In genomic region chr22:45180280-45180679, GRCh38 we compare ENCODE assay signal across 18 cellular contexts. TPM values are rescaled to one million over a fixed set of nuclear protein-coding genes. Genes with fewer than 3 reads are reported as not detected.
DNase-seq lines count a peak whose midpoint lies in the region; ATAC-seq and TF ChIP-seq lines count a peak whose summit lies in the region.
"Had no signal": no experiment of that assay in that cellular context is flagged by ENCODE, and none has a peak within 500 bp of the region (broad histone marks: within the 10 kb centered on the region; RNA-seq: fewer than 3 reads in every experiment).

No MANE protein-coding gene starts in this region.

- no peak for TF ChIP-seq RAD21 in Ishikawa (IDR thresholded peaks at IDR 0.05; ENCODE audit: low read depth)

- H3K36me3 Mint-ChIP-seq in CD4-positive, alpha-beta T cell (ENCODE audit: low read depth), result peaks cover 96% of the 10 kb centered on the region
- peaks cover 4% of the 10 kb centered on the region for H3K36me3 Mint-ChIP-seq in activated naive CD8-positive, alpha-beta T cell
- peaks cover 0 to 97% (median 14%) of the 10 kb centered on the region in 3 donors for H3K36me3 Mint-ChIP-seq in naive thymus-derived CD8-positive, alpha-beta T cell

- POLR2A ChIA-PET in CD4-positive, alpha-beta T cell (lab: Charles Lee), result no interaction called here
- POLR2A ChIA-PET in naive thymus-derived CD8-positive, alpha-beta T cell (lab: Charles Lee), result no interaction called here

- H3K9me3 Mint-ChIP-seq in CD4-positive, alpha-beta T cell, result no peaks in the 10 kb centered on the region
- H3K9me3 Mint-ChIP-seq in activated naive CD8-positive, alpha-beta T cell (ENCODE audit: low read depth), result no peaks in the 10 kb centered on the region
- no peaks in the 10 kb centered on the region for H3K9me3 Mint-ChIP-seq in naive thymus-derived CD8-positive, alpha-beta T cell
- H3K9me3 Mint-ChIP-seq: brain, nephron progenitor cell had no signal

- H3K27ac ChIP-seq in CD4-positive, alpha-beta T cell (ENCODE audit: low read depth, low read length), result peak overlapping the region; percentile 66
- H3K27ac ChIP-seq: sigmoid colon had no signal

- no peak for TF ChIP-seq EP300 in Ishikawa (IDR thresholded peaks at IDR 0.05; ENCODE audit: borderline replicate concordance)

- H3K4me1 Mint-ChIP-seq in CD4-positive, alpha-beta T cell (ENCODE audit: low read depth), result peaks cover 56% of the 10 kb centered on the region
- peaks cover 56% of the 10 kb centered on the region for H3K4me1 Mint-ChIP-seq in activated naive CD8-positive, alpha-beta T cell (ENCODE audit: low read depth)
- peaks cover 15 to 60% (median 37%) of the 10 kb centered on the region in 4 donors for H3K4me1 Mint-ChIP-seq in naive thymus-derived CD8-positive, alpha-beta T cell

- H3K9me3 ChIP-seq in CD4-positive, alpha-beta T cell (ENCODE audit: control insufficient read depth, low read length), result no peaks in the 10 kb centered on the region
- H3K9me3 ChIP-seq: sigmoid colon had no signal

- peak overlapping the region; percentile 87 for H3K27ac Mint-ChIP-seq in CD4-positive, alpha-beta T cell
- peak overlapping the region; percentile 72 for H3K27ac Mint-ChIP-seq in activated naive CD8-positive, alpha-beta T cell
- H3K27ac Mint-ChIP-seq in naive thymus-derived CD8-positive, alpha-beta T cell, result peak overlapping the region in 9 of 10 donors; percentile 89 to 97 (median 93)
- H3K27ac Mint-ChIP-seq: B cell, nephron progenitor cell had no signal

- CTCF ChIA-PET in CD4-positive, alpha-beta T cell (lab: Charles Lee), result no interaction called here

- DNase-seq in CD4-positive, alpha-beta T cell, result no peak
- no peak for DNase-seq in naive thymus-derived CD8-positive, alpha-beta T cell
- no peak for DNase-seq in kidney tubule cell (ENCODE audit: low spot score)
- no peak for DNase-seq in NCI-H1048 (lab: John Stamatoyannopoulos, UW)
- DNase-seq: activated naive CD4-positive, alpha-beta T cell; dermis blood vessel endothelial cell; DMS53; erythroblast; KBM-7; NCI-H1436 treated with DMSO at 0.1 percent for 48 hours; nephron progenitor cell; sigmoid colon had no signal

- no peak for ATAC-seq in CD4-positive, alpha-beta T cell (ENCODE audit: poor library complexity)
- ATAC-seq in naive thymus-derived CD8-positive, alpha-beta T cell, result no peak
- ATAC-seq in GM18858 (IDR thresholded peaks at IDR 0.05; ENCODE audit: unreplicated experiment) (no peak), HG03097 (IDR thresholded peaks at IDR 0.05; ENCODE audit: low FRiP score, unreplicated experiment) (no peak)

- intact Hi-C loops in CD4-positive, alpha-beta T cell (cut with DNase I, micrococcal nuclease), result no loop called here

- H3K27me3 ChIP-seq in CD4-positive, alpha-beta T cell (ENCODE audit: control insufficient read depth, insufficient read depth, low read length), result no peaks in the 10 kb centered on the region
- H3K27me3 ChIP-seq: sigmoid colon had no signal

- H3K27me3 Mint-ChIP-seq in CD4-positive, alpha-beta T cell, result no peaks in the 10 kb centered on the region
- no peaks in the 10 kb centered on the region for H3K27me3 Mint-ChIP-seq in activated naive CD8-positive, alpha-beta T cell
- H3K27me3 Mint-ChIP-seq in naive thymus-derived CD8-positive, alpha-beta T cell, result no peaks in the 10 kb centered on the region
- H3K27me3 Mint-ChIP-seq: B cell, brain had no signal

- H3K4me3 Mint-ChIP-seq in CD4-positive, alpha-beta T cell, result peak overlapping the region; percentile 7
- H3K4me3 Mint-ChIP-seq in activated naive CD8-positive, alpha-beta T cell, result no peak overlapping the region
- no peak overlapping the region for H3K4me3 Mint-ChIP-seq in naive thymus-derived CD8-positive, alpha-beta T cell
- H3K4me3 Mint-ChIP-seq: B cell, brain, nephron progenitor cell had no signal

- TF ChIP-seq CTCF in CD4-positive, alpha-beta T cell (IDR thresholded peaks at IDR 0.05), result no peak

TF ChIP-seq in Ishikawa, 13 proteins besides CTCF, POLR2A, EP300 and RAD21:
- TF ChIP-seq USF1 (IDR thresholded peaks at IDR 0.05) (no peak), CEBPB (IDR thresholded peaks at IDR 0.05) (peak; percentile 81)

RNA-seq across cellular contexts. Expression of gene NUP50, which starts 16.6 kb away (rescaled TPM):
- 100 to 1,000 TPM; 141 TPM for total RNA-seq in CD4-positive, alpha-beta T cell
- 100 to 1,000 TPM; 103 to 111 TPM for total RNA-seq in naive thymus-derived CD8-positive, alpha-beta T cell
- polyA plus RNA-seq in naive thymus-derived CD8-positive, alpha-beta T cell, result 10 to 100 TPM; 45.2 to 73.1 (median 46.9) TPM
